ENCODE assay signal across 18 cellular contexts in genomic region chr13:99257291-99257690, GRCh38. TPM values are rescaled to one million over a fixed set of nuclear protein-coding genes. Genes with fewer than 3 reads are reported as not detected.
DNase-seq lines count a peak whose midpoint lies in the region; ATAC-seq and TF ChIP-seq lines count a peak whose summit lies in the region.
"Had no signal": no experiment of that assay in that cellular context is flagged by ENCODE, and none has a peak within 500 bp of the region (broad histone marks: within the 10 kb centered on the region; RNA-seq: fewer than 3 reads in every experiment).

No MANE protein-coding gene starts in this region.

- peak overlapping the region; percentile 7 for H3K4me2 ChIP-seq in smooth muscle cell

- H4K20me1 ChIP-seq in smooth muscle cell (ENCODE audit: low read depth), result peaks cover 4% of the 10 kb centered on the region

- H3K9ac ChIP-seq in smooth muscle cell (ENCODE audit: low read depth), result no peak overlapping the region

- no peak overlapping the region for H2AFZ ChIP-seq in smooth muscle cell (ENCODE audit: low read depth)

- peaks cover 59% of the 10 kb centered on the region for H3K36me3 Mint-ChIP-seq in activated T-cell treated with anti-CD3 and anti-CD28 coated beads, Interleukin-2, amount 50 U/mL, for 24 hours (ENCODE audit: low read depth)
- peaks cover 60% of the 10 kb centered on the region for H3K36me3 Mint-ChIP-seq in activated T-helper 2 cell treated with anti-CD3 and anti-CD28 coated beads, Interferon-gamma antibody, Interleukin-2, Interleukin-4, amounts not matched to agents 10 μg/mL and 5 μg/mL and 100 μg/mL, durations not matched to agents 14 hours and 24 hours and 36 hours (ENCODE audit: low read depth)

- no peaks in the 10 kb centered on the region for H3F3A ChIP-seq in smooth muscle cell (ENCODE audit: low read depth)

- no peaks in the 10 kb centered on the region for H3K27me3 ChIP-seq in smooth muscle cell (ENCODE audit: low read depth)
- H3K27me3 ChIP-seq: SJSA1 had no signal

- H3K27ac ChIP-seq in smooth muscle cell (ENCODE audit: low read depth), result no peak overlapping the region
- H3K27ac ChIP-seq: SJSA1 had no signal

- no peak for TF ChIP-seq POLR2A in GM18505 (IDR thresholded peaks at IDR 0.05; ENCODE audit: borderline replicate concordance, extremely low read depth, insufficient read depth, insufficient read length)

- H3K9me3 ChIP-seq in smooth muscle cell (replicated peaks; ENCODE audit: low read depth), result no peaks in the 10 kb centered on the region
- H3K9me3 ChIP-seq: SJSA1 had no signal

- H3K27me3 Mint-ChIP-seq in activated T-cell treated with anti-CD3 and anti-CD28 coated beads, Interleukin-2, amount 50 U/mL, for 24 hours, result no peaks in the 10 kb centered on the region
- H3K27me3 Mint-ChIP-seq in activated T-helper 2 cell treated with anti-CD3 and anti-CD28 coated beads, Interferon-gamma antibody, Interleukin-2, Interleukin-4, amounts not matched to agents 10 μg/mL and 5 μg/mL and 100 μg/mL, durations not matched to agents 14 hours and 24 hours and 36 hours (ENCODE audit: low read depth), result no peaks in the 10 kb centered on the region

- no peak overlapping the region for H3K4me3 ChIP-seq in smooth muscle cell
- H3K4me3 ChIP-seq: SJSA1 had no signal

- no peak for DNase-seq in activated T-cell treated with anti-CD3 and anti-CD28 coated beads, Interleukin-2, amount 50 U/mL, for 24 hours
- DNase-seq in activated T-cell treated with anti-CD3 and anti-CD28 coated beads for 4 hours (no peak), NOMO-1 treated with DMSO at 0.1 percent for 48 hours (lab: John Stamatoyannopoulos, UW; ENCODE audit: unreplicated experiment) (peak; percentile 52), smooth muscle cell (lab: John Stamatoyannopoulos, UW; ENCODE audit: unreplicated experiment) (no peak), NCI-H510A (lab: John Stamatoyannopoulos, UW) (no peak)
- DNase-seq in activated T-helper 2 cell treated with anti-CD3 and anti-CD28 coated beads, Interferon-gamma antibody, Interleukin-2, Interleukin-4, amounts not matched to agents 10 μg/mL and 5 μg/mL and 100 μg/mL, durations not matched to agents 14 hours and 24 hours and 36 hours (ENCODE audit: low spot score), result no peak
- DNase-seq: ACHN; amygdala; cerebellar nuclear complex; hypothalamus; left cardiac atrium; NCI-H1436; NCI-H226; NK-92 treated with Interleukin-12 subunit alpha and Interleukin-12 subunit beta, amount 100 ng/mL, for 24 hours had no signal

- WGBS in smooth muscle cell (ENCODE audit: low lambda C conversion rate), result 96% methylated on average over 2 of the region's 2 CpGs

- no peaks in the 10 kb centered on the region for H3K79me2 ChIP-seq in smooth muscle cell (ENCODE audit: low read depth)

- TF ChIP-seq CTCF in smooth muscle cell (IDR thresholded peaks at IDR 0.05; ENCODE audit: borderline replicate concordance, insufficient read depth, poor library complexity, severe bottlenecking), result no peak

- H3K36me3 ChIP-seq in smooth muscle cell (ENCODE audit: low read depth), result no peaks in the 10 kb centered on the region

- H3K4me1 ChIP-seq in smooth muscle cell (ENCODE audit: low read depth), result peaks cover 9% of the 10 kb centered on the region
- H3K4me1 ChIP-seq: SJSA1 had no signal

- ATAC-seq in GM18520 (IDR thresholded peaks at IDR 0.05; ENCODE audit: unreplicated experiment) (no peak), GM18505 (IDR thresholded peaks at IDR 0.05; ENCODE audit: unreplicated experiment) (no peak)
- ATAC-seq: left cardiac atrium had no signal

- H3K27ac Mint-ChIP-seq in activated T-cell treated with anti-CD3 and anti-CD28 coated beads, Interleukin-2, amount 50 U/mL, for 24 hours, result peak overlapping the region; percentile 79
- H3K27ac Mint-ChIP-seq in activated T-helper 2 cell treated with anti-CD3 and anti-CD28 coated beads, Interferon-gamma antibody, Interleukin-2, Interleukin-4, amounts not matched to agents 10 μg/mL and 5 μg/mL and 100 μg/mL, durations not matched to agents 14 hours and 24 hours and 36 hours, result no peak overlapping the region

- peak overlapping the region; percentile 77 for H3K4me3 Mint-ChIP-seq in activated T-cell treated with anti-CD3 and anti-CD28 coated beads, Interleukin-2, amount 50 U/mL, for 24 hours
- peak overlapping the region; percentile 79 for H3K4me3 Mint-ChIP-seq in activated T-helper 2 cell treated with anti-CD3 and anti-CD28 coated beads, Interferon-gamma antibody, Interleukin-2, Interleukin-4, amounts not matched to agents 10 μg/mL and 5 μg/mL and 100 μg/mL, durations not matched to agents 14 hours and 24 hours and 36 hours (ENCODE audit: low read depth)

- peaks cover 82% of the 10 kb centered on the region for H3K4me1 Mint-ChIP-seq in activated T-cell treated with anti-CD3 and anti-CD28 coated beads, Interleukin-2, amount 50 U/mL, for 24 hours (ENCODE audit: low read depth)
- H3K4me1 Mint-ChIP-seq in activated T-helper 2 cell treated with anti-CD3 and anti-CD28 coated beads, Interferon-gamma antibody, Interleukin-2, Interleukin-4, amounts not matched to agents 10 μg/mL and 5 μg/mL and 100 μg/mL, durations not matched to agents 14 hours and 24 hours and 36 hours (ENCODE audit: low read depth), result peaks cover 58% of the 10 kb centered on the region

- intact Hi-C loops in activated T-helper 2 cell treated with anti-CD3 and anti-CD28 coated beads, Interferon-gamma antibody, Interleukin-2, Interleukin-4, amounts not matched to agents 10 μg/mL and 5 μg/mL and 100 μg/mL, durations not matched to agents 14 hours and 24 hours and 36 hours (cut with micrococcal nuclease), result loop anchor here (1.0 to 5.0 kb wide), 3 partner anchors 28 to 210 kb away; no protein-coding TSS in a partner anchor

- peaks cover 3% of the 10 kb centered on the region for H3K9me3 Mint-ChIP-seq in activated T-cell treated with anti-CD3 and anti-CD28 coated beads, Interleukin-2, amount 50 U/mL, for 24 hours
- no peaks in the 10 kb centered on the region for H3K9me3 Mint-ChIP-seq in activated T-helper 2 cell treated with anti-CD3 and anti-CD28 coated beads, Interferon-gamma antibody, Interleukin-2, Interleukin-4, amounts not matched to agents 10 μg/mL and 5 μg/mL and 100 μg/mL, durations not matched to agents 14 hours and 24 hours and 36 hours

RNA-seq across cellular contexts. Expression of gene GPR18, which starts 0.9 kb away (rescaled TPM):
- 7.4 and 8.4 TPM in 2 replicates for total RNA-seq in activated T-helper 2 cell treated with anti-CD3 and anti-CD28 coated beads, Interferon-gamma antibody, Interleukin-2, Interleukin-4, amounts not matched to agents 10 μg/mL and 5 μg/mL and 100 μg/mL, durations not matched to agents 14 hours and 24 hours and 36 hours
- 0.36 TPM in 1 of 2 replicates, not detected in the other for total RNA-seq in smooth muscle cell
- polyA plus RNA-seq in smooth muscle cell, result 0.38 TPM in 1 of 2 replicates, not detected in the other
- total RNA-seq: left cardiac atrium, SJSA1 had no signal
- polyA plus RNA-seq: urinary bladder had no signal

RNA-seq across cellular contexts. Expression of gene GPR183, which starts 49.9 kb away (rescaled TPM):
- total RNA-seq in activated T-helper 2 cell treated with anti-CD3 and anti-CD28 coated beads, Interferon-gamma antibody, Interleukin-2, Interleukin-4, amounts not matched to agents 10 μg/mL and 5 μg/mL and 100 μg/mL, durations not matched to agents 14 hours and 24 hours and 36 hours, result 143 and 147 TPM in 2 replicates
- total RNA-seq in smooth muscle cell, result 33.0 and 46.4 TPM in 2 replicates
- 26.8 and 32.4 TPM in 2 replicates for polyA plus RNA-seq in smooth muscle cell

RNA-seq across cellular contexts. Expression of gene UBAC2, which starts 56.6 kb away (rescaled TPM):
- total RNA-seq in activated T-helper 2 cell treated with anti-CD3 and anti-CD28 coated beads, Interferon-gamma antibody, Interleukin-2, Interleukin-4, amounts not matched to agents 10 μg/mL and 5 μg/mL and 100 μg/mL, durations not matched to agents 14 hours and 24 hours and 36 hours, result 53.4 and 55.1 TPM in 2 replicates
- 58.4 and 69.9 TPM in 2 replicates for total RNA-seq in smooth muscle cell
- 74.0 and 85.3 TPM in 2 replicates for polyA plus RNA-seq in smooth muscle cell
